Comparison of ENCODE assay signal across 8 cellular contexts in the genomic region with DNA sequence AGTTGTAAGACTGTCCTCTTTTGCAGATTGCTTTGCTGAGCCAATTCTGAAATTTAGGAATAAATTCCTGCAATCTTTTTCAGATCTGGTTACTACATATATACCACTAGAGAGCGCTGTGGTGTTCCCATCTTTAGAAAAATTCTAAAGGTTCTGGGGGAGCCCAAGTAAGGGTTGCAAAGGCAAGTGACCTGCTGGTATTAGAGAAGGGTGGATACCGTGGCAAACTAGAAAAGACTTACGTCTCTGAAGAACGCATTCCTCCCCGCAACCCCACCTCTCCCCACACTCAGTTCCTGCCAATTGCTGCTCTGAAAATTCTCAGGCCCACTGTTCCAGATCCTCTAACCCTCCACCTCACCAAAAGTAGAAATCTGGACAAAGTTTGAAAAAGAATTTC. TPM values are rescaled to one million over a fixed set of nuclear protein-coding genes. Genes with fewer than 3 reads are reported as not detected.
DNase-seq lines count a peak whose midpoint lies in the region; ATAC-seq and TF ChIP-seq lines count a peak whose summit lies in the region.

No MANE protein-coding gene starts in this region.

- H3K4me1 ChIP-seq in BE2C (no peaks in the 10 kb centered on the region), adipocyte (ENCODE audit: control insufficient read depth, insufficient read depth, low read length) (peaks cover 14% of the 10 kb centered on the region)

- ATAC-seq in HG03095 (IDR thresholded peaks at IDR 0.05; ENCODE audit: unreplicated experiment), result no peak

- DNase-seq in BE2C (no peak), GM13977 (ENCODE audit: low spot score) (peak; percentile 49), M059J (ENCODE audit: low read depth) (peak; percentile 42), adipocyte (ENCODE audit: low read depth) (peak; percentile 82), iris pigment epithelial cell (ENCODE audit: low read depth) (peak; percentile 42), NCI-H510A treated with DMSO at 0.1 percent for 48 hours (lab: John Stamatoyannopoulos, UW) (no peak), cortex of kidney (lab: John Stamatoyannopoulos, UW) (no peak)

- no peak overlapping the region for H3K9ac ChIP-seq in adipocyte (ENCODE audit: low read length)

- in situ Hi-C loops in GM13977 (cut with MboI; ENCODE audit: low pct_unique_long_range_greater_than_20kb, low sequenced_read_pairs, unreplicated experiment), result no loop called here

- no peak overlapping the region for H3K4me3 ChIP-seq in BE2C (ENCODE audit: low read depth, low read length)
- H3K4me3 ChIP-seq in adipocyte (ENCODE audit: low read length), result no peak overlapping the region

- H3K36me3 ChIP-seq in BE2C (no peaks in the 10 kb centered on the region), adipocyte (ENCODE audit: control insufficient read depth, insufficient read depth, low read length, severe bottlenecking) (no peaks in the 10 kb centered on the region)

- H3K9me3 ChIP-seq in BE2C (no peaks in the 10 kb centered on the region), adipocyte (ENCODE audit: control insufficient read depth, low read length) (no peaks in the 10 kb centered on the region)

- TF ChIP-seq CTCF in BE2C (IDR thresholded peaks at IDR 0.05; ENCODE audit: low read depth, low read length), result peak; percentile 41
- peak; percentile 53 for TF ChIP-seq CTCF in GM13977 (IDR thresholded peaks at IDR 0.05; ENCODE audit: extremely low read depth, insufficient read depth, missing control alignments)

- H3K27me3 ChIP-seq in BE2C (no peaks in the 10 kb centered on the region), adipocyte (replicated peaks; ENCODE audit: control insufficient read depth, insufficient read depth, low read length) (no peaks in the 10 kb centered on the region)

RNA-seq across cellular contexts. Expression of gene EFHB, which starts 48.5 kb away (rescaled TPM):
- not detected for polyA plus RNA-seq in BE2C (2012; ENCODE audit: insufficient read depth, insufficient read length, low read depth)
- 0.15 TPM in 1 of 2 replicates, not detected in the other for total RNA-seq in M059J (2014; rRNA removed; shearing (Covaris generic))

Comparison
In these comparisons a context has a peak if more than half of its experiments do, and no peak if none do; other contexts are left out.
1. DNase-seq: peak in GM13977 (single experiment), M059J (single experiment), adipocyte (single experiment) and iris pigment epithelial cell (single experiment); none in BE2C (single experiment), NCI-H510A treated with DMSO at 0.1 percent for 48 hours (single experiment) and cortex of kidney (single experiment).